Comparison of ENCODE assay signal across 2 cellular contexts in genomic region chr5:170353011-170353890, GRCh38.
A peak's percentile ranks its signal among the peaks of the same experiment; 100 is the strongest.
TF ChIP-seq lines count a peak whose summit lies in the region.

No MANE protein-coding gene starts in this region.

TF ChIP-seq in H1, 55 proteins besides CTCF, POLR2A, EP300 and RAD21:
- TF ChIP-seq TAF7 (optimal IDR thresholded peaks at IDR 0.05; ENCODE audit: borderline replicate concordance, low read depth, low read length) (no peak), NANOG (IDR thresholded peaks at IDR 0.05; ENCODE audit: insufficient read depth, low read depth, low read length, poor library complexity, severe bottlenecking) (no peak), E2F6 (IDR thresholded peaks at IDR 0.05) (peak; percentile 42; the same call in 1 of the 2 replicates), TCF12 (IDR thresholded peaks at IDR 0.05; ENCODE audit: low read depth, low read length) (0 out of 2 replicates have a peak, but pooled peaks have one; percentile 10), MAX (IDR thresholded peaks at IDR 0.05) (peak; percentile 25; the same call in 1 of the 2 replicates), TEAD4 (IDR thresholded peaks at IDR 0.05; ENCODE audit: low read depth, low read length) (peak; percentile 93)

TF ChIP-seq in HEK293T, 16 proteins besides CTCF, POLR2A, EP300 and RAD21:
- TF ChIP-seq FOXK2 (IDR thresholded peaks at IDR 0.05) (no peak), NFRKB (IDR thresholded peaks at IDR 0.05) (no peak), ARNT (IDR thresholded peaks at IDR 0.05) (no peak), LEF1 (IDR thresholded peaks at IDR 0.05; ENCODE audit: borderline replicate concordance) (no peak), BHLHE40 (IDR thresholded peaks at IDR 0.05; ENCODE audit: borderline replicate concordance) (no peak)
